In genomic region chr2:68940369-68940768, GRCh38 we compare ENCODE assay signal across 6 cellular contexts. TPM values are rescaled to one million over a fixed set of nuclear protein-coding genes. Genes with fewer than 3 reads are reported as not detected.
"Had no signal": no experiment of that assay in that cellular context is flagged by ENCODE, and none has a peak within 500 bp of the region (broad histone marks: within the 10 kb centered on the region; RNA-seq: fewer than 3 reads in every experiment).

No MANE protein-coding gene starts in this region.

- ATAC-seq: GM23338 had no signal

- H3K27ac Mint-ChIP-seq: GM23338, H9 had no signal

- DNase-seq: H9, HCEC 1CT, IMR-90 had no signal

- H3K4me3 Mint-ChIP-seq: GM23338, H9 had no signal

- H3K4me1 Mint-ChIP-seq: GM23338 had no signal

RNA-seq across cellular contexts. Expression of gene GKN2, which starts 12.3 kb away (rescaled TPM):
- total RNA-seq: GM23338, H1, H9, HT-29, IMR-90 had no signal

RNA-seq across cellular contexts. Expression of gene GKN1, which starts 34.1 kb away (rescaled TPM):
- total RNA-seq: GM23338, H1, H9, HT-29, IMR-90 had no signal
